8 cellular contexts compared by ENCODE assay signal in genomic region chr9:96150324-96151023, GRCh38.
DNase-seq lines count a peak whose midpoint lies in the region; ATAC-seq and TF ChIP-seq lines count a peak whose summit lies in the region.

No MANE protein-coding gene starts in this region.

- DNase-seq in NK-92 (lab: John Stamatoyannopoulos, UW; ENCODE audit: unreplicated experiment) (peak; percentile 36), cerebellum (ENCODE audit: low spot score) (no peak), NCI-H510A (lab: John Stamatoyannopoulos, UW) (no peak), A172 (ENCODE audit: low spot score) (no peak)
- DNase-seq in activated naive CD4-positive, alpha-beta T cell treated with anti-CD3 and anti-CD28 coated beads, Interleukin-2, amount 10 ng/mL, durations not matched to agents 7 days and 5 days = peak; percentile 57
- peak; percentile 47 to 73 for DNase-seq in stimulated activated CD8-positive, alpha-beta memory T cell treated with anti-CD3 and anti-CD28 coated beads, Interleukin-7, amount 100 ng/mL, for 48 hours (ENCODE audit: extremely low read depth in 1 of 2, low read depth in 1 of 2)

- H3K9me3 Mint-ChIP-seq in activated naive CD4-positive, alpha-beta T cell treated with anti-CD3 and anti-CD28 coated beads, Interleukin-2, amount 10 ng/mL, durations not matched to agents 7 days and 5 days = no peaks in the 10 kb centered on the region

- peak; percentile 87 for ATAC-seq in HG02588 (IDR thresholded peaks at IDR 0.05; ENCODE audit: unreplicated experiment)

- peak overlapping the region; percentile 67 for H3K27ac Mint-ChIP-seq in activated naive CD4-positive, alpha-beta T cell treated with anti-CD3 and anti-CD28 coated beads, Interleukin-2, amount 10 ng/mL, durations not matched to agents 7 days and 5 days

- peak; percentile 23 for TF ChIP-seq CTCF in GM12873 (IDR thresholded peaks at IDR 0.05; ENCODE audit: insufficient read depth, low read depth, low read length, missing control alignments)

- CTCF ChIA-PET in activated naive CD4-positive, alpha-beta T cell treated with anti-CD3 and anti-CD28 coated beads, Interleukin-2, amount 10 ng/mL, durations not matched to agents 7 days and 5 days (lab: Charles Lee) = interaction anchor here (1.0 to 1.5 kb wide), 3 partner anchors 59 to 142 kb away, joined by 3 to 4 read pairs (median 3); no protein-coding TSS in a partner anchor

- no peak overlapping the region for H3K4me3 Mint-ChIP-seq in activated naive CD4-positive, alpha-beta T cell treated with anti-CD3 and anti-CD28 coated beads, Interleukin-2, amount 10 ng/mL, durations not matched to agents 7 days and 5 days

- peaks cover 31% of the 10 kb centered on the region for H3K4me1 Mint-ChIP-seq in activated naive CD4-positive, alpha-beta T cell treated with anti-CD3 and anti-CD28 coated beads, Interleukin-2, amount 10 ng/mL, durations not matched to agents 7 days and 5 days

- no peaks in the 10 kb centered on the region for H3K36me3 Mint-ChIP-seq in activated naive CD4-positive, alpha-beta T cell treated with anti-CD3 and anti-CD28 coated beads, Interleukin-2, amount 10 ng/mL, durations not matched to agents 7 days and 5 days

- peaks cover 36% of the 10 kb centered on the region for H3K27me3 Mint-ChIP-seq in activated naive CD4-positive, alpha-beta T cell treated with anti-CD3 and anti-CD28 coated beads, Interleukin-2, amount 10 ng/mL, durations not matched to agents 7 days and 5 days

Comparison
In these comparisons a context has a peak if more than half of its experiments do, and no peak if none do; other contexts are left out.
1. DNase-seq: peak in NK-92 (single experiment), activated naive CD4-positive, alpha-beta T cell treated with anti-CD3 and anti-CD28 coated beads, Interleukin-2, amount 10 ng/mL, durations not matched to agents 7 days and 5 days (single experiment) and stimulated activated CD8-positive, alpha-beta memory T cell treated with anti-CD3 and anti-CD28 coated beads, Interleukin-7, amount 100 ng/mL, for 48 hours (2 of 2); none in cerebellum (single experiment), NCI-H510A (single experiment) and A172 (single experiment).